In the genomic region with DNA sequence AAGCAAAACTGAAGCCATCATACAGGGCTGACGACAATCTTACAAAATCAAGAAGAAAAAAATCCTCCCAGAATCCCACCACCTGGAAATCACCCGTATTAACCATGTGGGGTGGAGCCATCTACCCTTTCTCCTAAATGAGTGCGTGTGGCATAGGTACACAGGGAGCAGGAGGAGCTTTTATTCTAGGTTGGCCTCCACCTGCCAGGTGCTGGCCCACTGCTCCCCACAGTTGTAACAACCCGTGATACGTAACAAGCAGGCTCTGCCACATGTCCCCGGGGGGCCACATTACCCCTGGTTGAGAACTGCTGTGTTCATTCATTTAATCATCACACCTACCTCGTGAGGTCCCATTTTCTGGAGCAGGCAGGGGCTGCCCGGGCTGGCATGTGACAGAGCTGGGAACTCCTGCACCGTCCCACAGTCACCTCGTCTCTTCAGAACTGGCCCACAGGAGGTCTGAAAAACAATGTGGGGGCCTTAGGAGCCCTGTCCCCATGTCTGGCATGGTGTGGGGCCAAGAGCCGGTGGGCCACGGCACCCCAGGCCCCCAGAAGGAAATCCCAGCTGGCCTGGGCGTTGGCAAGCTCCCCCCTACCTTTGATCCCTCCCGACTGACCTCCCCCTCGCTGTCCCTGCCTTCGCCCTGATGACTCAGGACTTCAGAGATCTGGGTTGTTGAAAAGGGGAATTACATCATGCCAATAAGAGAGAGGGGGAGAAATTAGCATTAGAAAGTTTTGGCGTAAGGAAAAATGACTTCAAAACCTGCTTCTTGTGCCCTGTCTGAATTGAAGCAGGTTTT, we compare ENCODE assay signal across 1 cellular context.
TF ChIP-seq lines count a peak whose summit lies in the region.

No MANE protein-coding gene starts in this region.

TF ChIP-seq in IMR-90, 13 proteins besides CTCF, POLR2A, EP300 and RAD21 (continued from another document):
- TF ChIP-seq FOS (IDR thresholded peaks at IDR 0.05; ENCODE audit: low read depth, low read length): peak; percentile 66; the same call in 1 of the 2 replicates
- peak; percentile 31; the same call in 1 of the 2 replicates for TF ChIP-seq MAZ (IDR thresholded peaks at IDR 0.05; ENCODE audit: borderline replicate concordance, low read depth, low read length)
